Comparison of ENCODE assay signal across 8 cellular contexts in genomic region chr12:120580787-120581723, GRCh38. TPM values are rescaled to one million over a fixed set of nuclear protein-coding genes. Genes with fewer than 3 reads are reported as not detected.
A peak's percentile ranks its signal among the peaks of the same experiment; 100 is the strongest.
DNase-seq lines count a peak whose midpoint lies in the region; TF ChIP-seq lines count a peak whose summit lies in the region.

Gene POP5, minus strand, starts transcription at chr12:120581402. Its CDS starts 40 bp downstream, at chr12:120581362.

- CTCF ChIA-PET in HEK293T (lab: Yijun Ruan, JAX), result interaction anchor here (0.6 to 1.9 kb wide), 8 partner anchors 9 to 424 kb away, joined by 3 to 7 read pairs (median 3); a partner anchor contains a TSS

- in situ Hi-C loops in SK-MEL-5 (cut with HindIII; ENCODE audit: low pct_unique_long_range_greater_than_20kb, low sequenced_read_pairs), result no loop called here

- H3K9me3 ChIP-seq in neuron (ENCODE audit: low read length), result no peaks in the 10 kb centered on the region
- no peaks in the 10 kb centered on the region for H3K9me3 ChIP-seq in subcutaneous abdominal adipose tissue (ENCODE audit: control insufficient read depth in 5 of 5, low read length in 5 of 5)

- peak; percentile 96 for DNase-seq in GF-D8 (lab: John Stamatoyannopoulos, UW)
- peak; percentile 91 for DNase-seq in HEK293T (ENCODE audit: extremely low spot score)
- DNase-seq in MV-4-11 (lab: John Stamatoyannopoulos, UW), result peak; percentile 99
- peak; percentile 99 for DNase-seq in SK-MEL-5 (ENCODE audit: low read depth, low spot score)
- peak; percentile 94 for DNase-seq in activated naive CD4-positive, alpha-beta T cell treated with Interleukin-2 at 50 U/mL for 16 hours
- DNase-seq in foreskin melanocyte, result peak; percentile 94

- H3K36me3 ChIP-seq in neuron (ENCODE audit: insufficient read depth, low read length) (peaks cover 32% of the 10 kb centered on the region), subcutaneous abdominal adipose tissue (ENCODE audit: control insufficient read depth in 5 of 5, insufficient read depth in 5 of 5, low read length in 5 of 5) (peaks cover 13 to 38% (median 36%) of the 10 kb centered on the region in 5 donors)

- H2AFZ ChIP-seq in neuron (ENCODE audit: low read depth, low read length), result peak within 1 kb of the TSS; percentile 60

- H3K27me3 ChIP-seq in neuron (ENCODE audit: insufficient read depth, low read length), result peaks cover 18% of the 10 kb centered on the region
- H3K27me3 ChIP-seq in subcutaneous abdominal adipose tissue (ENCODE audit: control insufficient read depth in 5 of 5, insufficient read depth in 4 of 5, low read length in 5 of 5), result no peaks in the 10 kb centered on the region

- peak within 1 kb of the TSS; percentile 65 for H3K4me3 ChIP-seq in neuron (ENCODE audit: low read length)
- peak within 1 kb of the TSS; percentile 95 to 99 (median 97) for H3K4me3 ChIP-seq in subcutaneous abdominal adipose tissue (ENCODE audit: low read depth in 1 of 5, low read length in 5 of 5)

- H3K4me1 ChIP-seq in neuron (ENCODE audit: insufficient read depth, low read length) (peaks cover 16% of the 10 kb centered on the region), subcutaneous abdominal adipose tissue (ENCODE audit: control insufficient read depth in 5 of 5, insufficient read depth in 5 of 5, low read length in 5 of 5) (peaks cover 5 to 39% (median 34%) of the 10 kb centered on the region in 5 donors)

- POLR2A ChIA-PET in HEK293T (lab: Yijun Ruan, JAX), result interaction anchor here (0.6 to 1.7 kb wide), 29 partner anchors 9 to 658 kb away, joined by 3 to 10 read pairs (median 4); partner anchors contain the start of genes COQ5, PLA2G1B, RNU4-2 and UNC119B

- peak within 1 kb of the TSS; percentile 70 for H3K27ac ChIP-seq in subcutaneous abdominal adipose tissue (ENCODE audit: low read depth, low read length)

- peak within 1 kb of the TSS in 4 of 5 donors; percentile 71 to 86 (median 78) for H3K9ac ChIP-seq in subcutaneous abdominal adipose tissue (ENCODE audit: low read length in 5 of 5)

TF ChIP-seq in HEK293T, 16 proteins besides CTCF, POLR2A, EP300 and RAD21:
- no peak for TF ChIP-seq TARDBP (IDR thresholded peaks at IDR 0.05)
- no peak for TF ChIP-seq FOXA1 (IDR thresholded peaks at IDR 0.05)
- no peak for TF ChIP-seq CTBP1 (IDR thresholded peaks at IDR 0.05; ENCODE audit: borderline replicate concordance)
- no peak for TF ChIP-seq ARNT (IDR thresholded peaks at IDR 0.05)
- TF ChIP-seq ZNF384 (IDR thresholded peaks at IDR 0.05), result no peak
- no peak for TF ChIP-seq LEF1 (IDR thresholded peaks at IDR 0.05; ENCODE audit: borderline replicate concordance)
- 0 out of 2 replicates have a peak, but pooled peaks have one; percentile 78 for TF ChIP-seq HDGF (IDR thresholded peaks at IDR 0.05; ENCODE audit: borderline replicate concordance)
- TF ChIP-seq L3MBTL2 (conservative IDR thresholded peaks at IDR 0.05), result peak; percentile 59
- TF ChIP-seq PKNOX1 (IDR thresholded peaks at IDR 0.05), result peak; percentile 68
- 0 out of 2 replicates have a peak, but pooled peaks have one; percentile 30 for TF ChIP-seq ELF4 (IDR thresholded peaks at IDR 0.05)
- no peak for TF ChIP-seq FOXM1 (IDR thresholded peaks at IDR 0.05; ENCODE audit: borderline replicate concordance)
- TF ChIP-seq BHLHE40 (IDR thresholded peaks at IDR 0.05; ENCODE audit: borderline replicate concordance), result no peak
- no peak for TF ChIP-seq SUZ12 (IDR thresholded peaks at IDR 0.05)
- TF ChIP-seq SP1 (IDR thresholded peaks at IDR 0.05), result no peak
- no peak for TF ChIP-seq FOXK2 (IDR thresholded peaks at IDR 0.05)
TF ChIP-seq in HEK293T: peak in this region for 4.

RNA-seq across cellular contexts. Expression of gene POP5, which starts in this region (rescaled TPM):
- 63.4 and 75.6 TPM in 2 replicates for total RNA-seq in SK-MEL-5 (2014; rRNA removed; shearing (Covaris generic))
- 50.5 and 67.9 TPM in 2 replicates for polyA plus RNA-seq in SK-MEL-5 (2015; cell fraction: cytosol; rRNA removed)
- 258 and 280 TPM in 2 replicates for polyA plus RNA-seq in SK-MEL-5 (2015; cell fraction: nucleus; rRNA removed)

Comparison
In these comparisons a context has a peak if more than half of its experiments do, and no peak if none do; other contexts are left out.
1. Peak in every context shown above with its lines: DNase-seq, H3K4me3 ChIP-seq and H3K27ac ChIP-seq.